26 cellular contexts compared by ENCODE assay signal in genomic region chr2:160689441-160689840, GRCh38.
DNase-seq lines count a peak whose midpoint lies in the region; ATAC-seq, FAIRE-seq and TF ChIP-seq lines count a peak whose summit lies in the region.
"Had no signal": no experiment of that assay in that cellular context is flagged by ENCODE, and none has a peak within 500 bp of the region (broad histone marks: within the 10 kb centered on the region; RNA-seq: fewer than 3 reads in every experiment).

No MANE protein-coding gene starts in this region.

- H3K36me3 ChIP-seq in K562 (ENCODE audit: control insufficient read depth, insufficient read depth, low read length) (no peaks in the 10 kb centered on the region), gastroesophageal sphincter (no peaks in the 10 kb centered on the region)
- H3K36me3 ChIP-seq: BLaER1 treated with 17β-estradiol and CSF1 and Interleukin-3, amounts not matched to agents 10 nM and 100 nM had no signal

- H3K36me3 Mint-ChIP-seq in nephron (ENCODE audit: low read depth), result no peaks in the 10 kb centered on the region
- no peaks in the 10 kb centered on the region for H3K36me3 Mint-ChIP-seq in activated naive CD4-positive, alpha-beta T cell treated with anti-CD3 and anti-CD28 coated beads, Interleukin-2, amount 50 U/mL, for 72 hours
- no peaks in the 10 kb centered on the region for H3K36me3 Mint-ChIP-seq in chondrocyte (ENCODE audit: low read depth)
- H3K36me3 Mint-ChIP-seq: CD8-positive, alpha-beta T cell had no signal

- TF ChIP-seq CTCF in A549 (IDR thresholded peaks at IDR 0.05), result no peak
- no peak for TF ChIP-seq CTCF in K562 (IDR thresholded peaks at IDR 0.05 in 2 of 3, conservative IDR thresholded peaks at IDR 0.05 in 1 of 3; ENCODE audit: insufficient read depth in 2 of 3, low read depth in 1 of 3, low read length in 3 of 3)
- no peak for TF ChIP-seq CTCF in nephron (IDR thresholded peaks at IDR 0.05; ENCODE audit: unreplicated experiment in 3 of 3)
- no peak for TF ChIP-seq CTCF in chondrocyte (IDR thresholded peaks at IDR 0.05)
- no peak for TF ChIP-seq CTCF in gastroesophageal sphincter (IDR thresholded peaks at IDR 0.05)

- TF ChIP-seq EP300 in A549 (IDR thresholded peaks at IDR 0.05) (no peak), K562 (IDR thresholded peaks at IDR 0.05; ENCODE audit: low read length) (no peak), gastroesophageal sphincter (IDR thresholded peaks at IDR 0.05) (no peak)

- no peak overlapping the region for H3K4me2 ChIP-seq in A549
- H3K4me2 ChIP-seq in K562 (ENCODE audit: insufficient read depth, low read length), result no peak overlapping the region
- H3K4me2 ChIP-seq: BLaER1 treated with 17β-estradiol and CSF1 and Interleukin-3, amounts not matched to agents 10 nM and 100 nM had no signal

- no peaks in the 10 kb centered on the region for H3K9me1 ChIP-seq in K562 (ENCODE audit: control insufficient read depth, insufficient read depth, low read length)

- H3K4me1 Mint-ChIP-seq in nephron (peaks cover 6% of the 10 kb centered on the region), chondrocyte (ENCODE audit: low read depth) (no peaks in the 10 kb centered on the region)
- H3K4me1 Mint-ChIP-seq: B cell had no signal

- no peaks in the 10 kb centered on the region for H3K27me3 Mint-ChIP-seq in nephron (ENCODE audit: low read depth)
- H3K27me3 Mint-ChIP-seq in chondrocyte (ENCODE audit: low read depth), result no peaks in the 10 kb centered on the region
- H3K27me3 Mint-ChIP-seq: CD4-positive, alpha-beta T cell had no signal

- no TSS peak for BruUV-seq in K562 (replicated peaks; lab: Mats Ljungman, UMichigan)

- no peak overlapping the region for H2AFZ ChIP-seq in K562 (ENCODE audit: low read depth, low read length)

- H3K4me1 ChIP-seq in A549 (no peaks in the 10 kb centered on the region), K562 (replicated peaks in 1 of 2; ENCODE audit: control insufficient read depth in 2 of 2, insufficient read depth in 2 of 2, low read length in 2 of 2) (no peaks in the 10 kb centered on the region), gastroesophageal sphincter (no peaks in the 10 kb centered on the region)
- H3K4me1 ChIP-seq: BLaER1 treated with 17β-estradiol and CSF1 and Interleukin-3, amounts not matched to agents 10 nM and 100 nM; Caco-2 had no signal

- in situ Hi-C loops in Caki2 (cut with HindIII; ENCODE audit: low pct_unique_long_range_greater_than_20kb, low sequenced_read_pairs) (no loop called here), K562 (cut with MboI) (no loop called here)

- H3K79me2 ChIP-seq in K562 (ENCODE audit: control insufficient read depth, insufficient read depth, low read length), result no peaks in the 10 kb centered on the region

- peaks cover 12% of the 10 kb centered on the region for H3K9me3 Mint-ChIP-seq in nephron
- no peaks in the 10 kb centered on the region for H3K9me3 Mint-ChIP-seq in activated naive CD4-positive, alpha-beta T cell treated with anti-CD3 and anti-CD28 coated beads, Interleukin-2, amount 50 U/mL, for 72 hours
- H3K9me3 Mint-ChIP-seq in chondrocyte (ENCODE audit: low read depth), result peaks cover 6% of the 10 kb centered on the region
- H3K9me3 Mint-ChIP-seq: CD4-positive, alpha-beta T cell; CD8-positive, alpha-beta T cell had no signal

- DNase-seq in A549 (ENCODE audit: low read depth in 1 of 2, low spot score in 1 of 2), result no peak
- DNase-seq in Caki2 (ENCODE audit: low read depth), result peak; percentile 4
- DNase-seq in K562 (ENCODE audit: extremely low read depth in 1 of 4, low spot score in 3 of 4), result no peak
- no peak for DNase-seq in activated naive CD4-positive, alpha-beta T cell treated with anti-CD3 and anti-CD28 coated beads, Interleukin-2, amount 50 U/mL, for 72 hours (ENCODE audit: low spot score in 2 of 2)
- no peak for DNase-seq in chondrocyte (ENCODE audit: low spot score)
- DNase-seq: 8988T; AML-193; Caco-2; CD4-positive, alpha-beta T cell; CD8-positive, alpha-beta T cell; DMS 273 treated with DMSO at 0.1 percent for 48 hours; DMS153; DMS53; DMS79; DND-41; EL; GDM1 had no signal

- ATAC-seq in A549, result no peak
- ATAC-seq in K562, result no peak
- ATAC-seq in activated naive CD4-positive, alpha-beta T cell treated with anti-CD3 and anti-CD28 coated beads, Interleukin-2, amount 50 U/mL, for 72 hours, result no peak
- ATAC-seq in gastroesophageal sphincter, result no peak
- ATAC-seq: CD8-positive, alpha-beta T cell; GM12878 had no signal

- H3K27ac ChIP-seq in A549 (no peak overlapping the region), K562 (ENCODE audit: extremely low read depth, low read depth, low read length) (no peak overlapping the region), gastroesophageal sphincter (no peak overlapping the region)
- H3K27ac ChIP-seq: BLaER1 treated with 17β-estradiol and CSF1 and Interleukin-3, amounts not matched to agents 10 nM and 100 nM; C4-2B had no signal

- H3K27ac Mint-ChIP-seq in nephron, result peak overlapping the region in 2 of 3 experiments; percentile 35 to 67
- no peak overlapping the region for H3K27ac Mint-ChIP-seq in activated naive CD4-positive, alpha-beta T cell treated with anti-CD3 and anti-CD28 coated beads, Interleukin-2, amount 50 U/mL, for 72 hours
- H3K27ac Mint-ChIP-seq in chondrocyte (ENCODE audit: unreplicated experiment), result no peak overlapping the region
- H3K27ac Mint-ChIP-seq: B cell; CD4-positive, alpha-beta T cell; CD8-positive, alpha-beta T cell had no signal

- H3K9me3 ChIP-seq in A549 (no peaks in the 10 kb centered on the region), K562 (replicated peaks; ENCODE audit: control insufficient read depth, insufficient read depth, low read depth, low read length) (no peaks in the 10 kb centered on the region; the same call in 1 of the 2 replicates), gastroesophageal sphincter (no peaks in the 10 kb centered on the region)
- H3K9me3 ChIP-seq: BLaER1 treated with 17β-estradiol and CSF1 and Interleukin-3, amounts not matched to agents 10 nM and 100 nM; Caco-2 had no signal

- TF ChIP-seq POLR2A in A549 (IDR thresholded peaks at IDR 0.05; ENCODE audit: low read length) (no peak), K562 (conservative IDR thresholded peaks at IDR 0.05) (no peak), gastroesophageal sphincter (IDR thresholded peaks at IDR 0.05) (no peak)

- no peak overlapping the region for H3K4me3 ChIP-seq in A549
- no peak overlapping the region for H3K4me3 ChIP-seq in K562
- H3K4me3 ChIP-seq in gastroesophageal sphincter, result no peak overlapping the region
- H3K4me3 ChIP-seq: BLaER1 treated with 17β-estradiol and CSF1 and Interleukin-3, amounts not matched to agents 10 nM and 100 nM; GM12878 had no signal

- intact Hi-C loops in K562 (cut with micrococcal nuclease), result no loop called here

- POLR2A ChIA-PET in A549 (lab: Yijun Ruan, JAX), result no interaction called here
- POLR2A ChIA-PET in K562 (lab: Yijun Ruan, JAX), result no interaction called here

- H4K20me1 ChIP-seq in K562 (replicated peaks; ENCODE audit: control insufficient read depth, insufficient read depth, low read length), result no peaks in the 10 kb centered on the region
- H4K20me1 ChIP-seq: BLaER1 treated with 17β-estradiol and CSF1 and Interleukin-3, amounts not matched to agents 10 nM and 100 nM had no signal

- H3K4me3 Mint-ChIP-seq in nephron, result no peak overlapping the region
- H3K4me3 Mint-ChIP-seq in chondrocyte (ENCODE audit: unreplicated experiment), result no peak overlapping the region
- H3K4me3 Mint-ChIP-seq: B cell; CD4-positive, alpha-beta T cell; CD8-positive, alpha-beta T cell had no signal

- CTCF ChIA-PET in A549 (lab: Yijun Ruan, JAX), result interaction anchor here (0.7 to 1.7 kb wide), 3 partner anchors 14 to 109 kb away, joined by 3 read pairs; no protein-coding TSS in a partner anchor
- CTCF ChIA-PET in K562 (lab: Yijun Ruan, JAX; ENCODE audit: low intra/inter-chr PET ratio), result no interaction called here

- H3K9ac ChIP-seq in K562 (ENCODE audit: insufficient read depth in 1 of 2, low read depth in 2 of 2, low read length in 2 of 2), result no peak overlapping the region
- H3K9ac ChIP-seq: BLaER1 treated with 17β-estradiol and CSF1 and Interleukin-3, amounts not matched to agents 10 nM and 100 nM had no signal

- H3K27me3 ChIP-seq in K562 (ENCODE audit: control insufficient read depth in 2 of 2, insufficient read depth in 2 of 2, low read length in 2 of 2) (no peaks in the 10 kb centered on the region), gastroesophageal sphincter (no peaks in the 10 kb centered on the region)
- H3K27me3 ChIP-seq: BLaER1 treated with 17β-estradiol and CSF1 and Interleukin-3, amounts not matched to agents 10 nM and 100 nM had no signal

- no peak for FAIRE-seq in A549 (lab: Jason Lieb, UNC)
- no peak for FAIRE-seq in K562 (lab: Jason Lieb, UNC)
- FAIRE-seq: A204.1, GM12878, GM12892, GM18507 had no signal

- WGBS in A549 (ENCODE audit: missing lambda C conversion rate), result 75% methylated on average over 1 of the region's 1 CpG
- WGBS in K562 (ENCODE audit: insufficient coverage, low coverage, missing lambda C conversion rate), result 0% methylated on average over 1 of the region's 1 CpG
- 83 to 100% methylated on average over 1 of the region's 1 CpG for WGBS in gastroesophageal sphincter (ENCODE audit: low coverage in 1 of 2), 2 donors

- no peak for TF ChIP-seq RAD21 in A549 (conservative IDR thresholded peaks at IDR 0.05 in 1 of 2, IDR thresholded peaks at IDR 0.05 in 1 of 2)
- no peak for TF ChIP-seq RAD21 in K562 (CRISPR knock-in tag; conservative IDR thresholded peaks at IDR 0.05 in 1 of 2, IDR thresholded peaks at IDR 0.05 in 1 of 2)

TF ChIP-seq in A549, 52 proteins besides CTCF, POLR2A, EP300 and RAD21:
- no peak for TF ChIP-seq E2F6 (IDR thresholded peaks at IDR 0.05; ENCODE audit: borderline replicate concordance, low read depth)
- peak; percentile 87 for TF ChIP-seq MAFK (IDR thresholded peaks at IDR 0.05; ENCODE audit: partially characterized antibody)
- TF ChIP-seq ZNF302 (CRISPR knock-in tag; IDR thresholded peaks at IDR 0.05), result no peak

TF ChIP-seq in K562, 482 proteins besides CTCF, POLR2A, EP300 and RAD21 (continues in another document):
- TF ChIP-seq TCF7 (IDR thresholded peaks at IDR 0.05; ENCODE audit: borderline replicate concordance), result no peak
- TF ChIP-seq SREBF1 (IDR thresholded peaks at IDR 0.05; ENCODE audit: borderline replicate concordance, low read depth, low read length), result no peak
- no peak for TF ChIP-seq TEAD2 (tag; IDR thresholded peaks at IDR 0.05)
- peak; percentile 36 for TF ChIP-seq MAFG (tag; conservative IDR thresholded peaks at IDR 0.05)
- TF ChIP-seq CCNT2 (IDR thresholded peaks at IDR 0.05; ENCODE audit: borderline replicate concordance, extremely low read depth, insufficient read length, low read depth, low read length), result no peak
- TF ChIP-seq HMG20B (CRISPR knock-in tag; IDR thresholded peaks at IDR 0.05), result no peak
- TF ChIP-seq MAFF (IDR thresholded peaks at IDR 0.05; ENCODE audit: low read length), result 0 out of 2 replicates have a peak, but pooled peaks have one; percentile 24
- TF ChIP-seq, protein P1, sequence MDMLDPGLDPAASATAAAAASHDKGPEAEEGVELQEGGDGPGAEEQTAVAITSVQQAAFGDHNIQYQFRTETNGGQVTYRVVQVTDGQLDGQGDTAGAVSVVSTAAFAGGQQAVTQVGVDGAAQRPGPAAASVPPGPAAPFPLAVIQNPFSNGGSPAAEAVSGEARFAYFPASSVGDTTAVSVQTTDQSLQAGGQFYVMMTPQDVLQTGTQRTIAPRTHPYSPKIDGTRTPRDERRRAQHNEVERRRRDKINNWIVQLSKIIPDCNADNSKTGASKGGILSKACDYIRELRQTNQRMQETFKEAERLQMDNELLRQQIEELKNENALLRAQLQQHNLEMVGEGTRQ (CRISPR knock-in tag; IDR thresholded peaks at IDR 0.05), result no peak

Comparison
In these comparisons a context has a peak if more than half of its experiments do, and no peak if none do; other contexts are left out.
1. H3K27ac Mint-ChIP-seq: peak in nephron (2 of 3); none in activated naive CD4-positive, alpha-beta T cell treated with anti-CD3 and anti-CD28 coated beads, Interleukin-2, amount 50 U/mL, for 72 hours (0 of 2) and chondrocyte (single experiment).
2. Of the 35 proteins assayed by ChIP-seq in both K562 and A549: peak only in K562: none; only in A549: MAFK; in both: none; in neither: 34.